1 cellular context compared by ENCODE assay signal in genomic region chr19:19191920-19192882, GRCh38.
TF ChIP-seq lines count a peak whose summit lies in the region.

TSS of gene BORCS8 (minus strand) at chr19:19192152. CDS start at chr19:19192117, 35 bp downstream.
TSS of gene RFXANK (plus strand) at chr19:19192258. CDS start at chr19:19193947, 1,689 bp downstream.

TF ChIP-seq in HepG2, 621 proteins besides CTCF, POLR2A, EP300 and RAD21 (continued from another document and continues in another):
- no peak for TF ChIP-seq SNRNP70 (IDR thresholded peaks at IDR 0.05; ENCODE audit: low read depth, low read length)
- no peak for TF ChIP-seq NCOA5 (CRISPR knock-in tag; IDR thresholded peaks at IDR 0.05)
- TF ChIP-seq ZNF235 (CRISPR knock-in tag; IDR thresholded peaks at IDR 0.05; ENCODE audit: borderline replicate concordance), result 0 out of 2 replicates have a peak, but pooled peaks have one; percentile 78
- peak; percentile 63; the same call in 1 of the 2 replicates for TF ChIP-seq ZNF569 (CRISPR knock-in tag; IDR thresholded peaks at IDR 0.05; ENCODE audit: borderline replicate concordance)
- TF ChIP-seq, protein P1, sequence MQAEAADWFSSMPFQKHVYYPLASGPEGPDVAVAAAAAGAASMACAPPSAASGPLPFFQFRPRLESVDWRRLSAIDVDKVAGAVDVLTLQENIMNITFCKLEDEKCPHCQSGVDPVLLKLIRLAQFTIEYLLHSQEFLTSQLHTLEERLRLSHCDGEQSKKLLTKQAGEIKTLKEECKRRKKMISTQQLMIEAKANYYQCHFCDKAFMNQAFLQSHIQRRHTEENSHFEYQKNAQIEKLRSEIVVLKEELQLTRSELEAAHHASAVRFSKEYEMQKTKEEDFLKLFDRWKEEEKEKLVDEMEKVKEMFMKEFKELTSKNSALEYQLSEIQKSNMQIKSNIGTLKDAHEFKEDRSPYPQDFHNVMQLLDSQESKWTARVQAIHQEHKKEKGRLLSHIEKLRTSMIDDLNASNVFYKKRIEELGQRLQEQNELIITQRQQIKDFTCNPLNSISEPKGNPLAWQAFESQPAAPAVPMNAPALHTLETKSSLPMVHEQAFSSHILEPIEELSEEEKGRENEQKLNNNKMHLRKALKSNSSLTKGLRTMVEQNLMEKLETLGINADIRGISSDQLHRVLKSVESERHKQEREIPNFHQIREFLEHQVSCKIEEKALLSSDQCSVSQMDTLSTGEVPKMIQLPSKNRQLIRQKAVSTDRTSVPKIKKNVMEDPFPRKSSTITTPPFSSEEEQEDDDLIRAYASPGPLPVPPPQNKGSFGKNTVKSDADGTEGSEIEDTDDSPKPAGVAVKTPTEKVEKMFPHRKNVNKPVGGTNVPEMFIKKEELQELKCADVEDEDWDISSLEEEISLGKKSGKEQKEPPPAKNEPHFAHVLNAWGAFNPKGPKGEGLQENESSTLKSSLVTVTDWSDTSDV (CRISPR knock-in tag; IDR thresholded peaks at IDR 0.05), result peak; percentile 74; the same call in 1 of the 2 replicates
- TF ChIP-seq ZNF768 (CRISPR knock-in tag; IDR thresholded peaks at IDR 0.05), result peak; percentile 78
- TF ChIP-seq ZSCAN21 (CRISPR knock-in tag; IDR thresholded peaks at IDR 0.05; ENCODE audit: borderline replicate concordance), result peak; percentile 81; the same call in 1 of the 2 replicates
- TF ChIP-seq, protein P2, sequence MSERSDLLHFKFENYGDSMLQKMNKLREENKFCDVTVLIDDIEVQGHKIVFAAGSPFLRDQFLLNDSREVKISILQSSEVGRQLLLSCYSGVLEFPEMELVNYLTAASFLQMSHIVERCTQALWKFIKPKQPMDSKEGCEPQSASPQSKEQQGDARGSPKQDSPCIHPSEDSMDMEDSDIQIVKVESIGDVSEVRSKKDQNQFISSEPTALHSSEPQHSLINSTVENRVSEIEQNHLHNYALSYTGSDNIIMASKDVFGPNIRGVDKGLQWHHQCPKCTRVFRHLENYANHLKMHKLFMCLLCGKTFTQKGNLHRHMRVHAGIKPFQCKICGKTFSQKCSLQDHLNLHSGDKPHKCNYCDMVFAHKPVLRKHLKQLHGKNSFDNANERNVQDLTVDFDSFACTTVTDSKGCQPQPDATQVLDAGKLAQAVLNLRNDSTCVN (CRISPR knock-in tag; IDR thresholded peaks at IDR 0.05; ENCODE audit: borderline replicate concordance), result no peak
- TF ChIP-seq ZFP91 (CRISPR knock-in tag; IDR thresholded peaks at IDR 0.05; ENCODE audit: borderline replicate concordance), result peak; percentile 100
- TF ChIP-seq ZNF205 (CRISPR knock-in tag; IDR thresholded peaks at IDR 0.05), result peak; percentile 82
- TF ChIP-seq SRSF1 (optimal IDR thresholded peaks at IDR 0.05; ENCODE audit: low read depth, low read length), result peak; percentile 88
- TF ChIP-seq ZNF275 (CRISPR knock-in tag; IDR thresholded peaks at IDR 0.05; ENCODE audit: borderline replicate concordance), result peak; percentile 52; the same call in 1 of the 2 replicates
- 0 out of 2 replicates have a peak, but pooled peaks have one; percentile 27 for TF ChIP-seq GFI1 (CRISPR knock-in tag; IDR thresholded peaks at IDR 0.05; ENCODE audit: borderline replicate concordance)
- 0 out of 2 replicates have a peak, but pooled peaks have one; percentile 67 for TF ChIP-seq RNF219 (CRISPR knock-in tag; IDR thresholded peaks at IDR 0.05)
- TF ChIP-seq, protein P3, sequence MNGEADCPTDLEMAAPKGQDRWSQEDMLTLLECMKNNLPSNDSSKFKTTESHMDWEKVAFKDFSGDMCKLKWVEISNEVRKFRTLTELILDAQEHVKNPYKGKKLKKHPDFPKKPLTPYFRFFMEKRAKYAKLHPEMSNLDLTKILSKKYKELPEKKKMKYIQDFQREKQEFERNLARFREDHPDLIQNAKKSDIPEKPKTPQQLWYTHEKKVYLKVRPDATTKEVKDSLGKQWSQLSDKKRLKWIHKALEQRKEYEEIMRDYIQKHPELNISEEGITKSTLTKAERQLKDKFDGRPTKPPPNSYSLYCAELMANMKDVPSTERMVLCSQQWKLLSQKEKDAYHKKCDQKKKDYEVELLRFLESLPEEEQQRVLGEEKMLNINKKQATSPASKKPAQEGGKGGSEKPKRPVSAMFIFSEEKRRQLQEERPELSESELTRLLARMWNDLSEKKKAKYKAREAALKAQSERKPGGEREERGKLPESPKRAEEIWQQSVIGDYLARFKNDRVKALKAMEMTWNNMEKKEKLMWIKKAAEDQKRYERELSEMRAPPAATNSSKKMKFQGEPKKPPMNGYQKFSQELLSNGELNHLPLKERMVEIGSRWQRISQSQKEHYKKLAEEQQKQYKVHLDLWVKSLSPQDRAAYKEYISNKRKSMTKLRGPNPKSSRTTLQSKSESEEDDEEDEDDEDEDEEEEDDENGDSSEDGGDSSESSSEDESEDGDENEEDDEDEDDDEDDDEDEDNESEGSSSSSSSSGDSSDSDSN (CRISPR knock-in tag; IDR thresholded peaks at IDR 0.05), result peak; percentile 79
- peak; percentile 69 for TF ChIP-seq SP2 (CRISPR knock-in tag; IDR thresholded peaks at IDR 0.05)
- TF ChIP-seq RXRB (CRISPR knock-in tag; IDR thresholded peaks at IDR 0.05; ENCODE audit: borderline replicate concordance), result peak; percentile 34; the same call in 1 of the 2 replicates
- peak; percentile 82; the same call in 1 of the 2 replicates for TF ChIP-seq ARHGAP35 (CRISPR knock-in tag; IDR thresholded peaks at IDR 0.05; ENCODE audit: borderline replicate concordance)
- no peak for TF ChIP-seq ZNF282 (IDR thresholded peaks at IDR 0.05; ENCODE audit: partially characterized antibody)
- peak; percentile 63; the same call in 1 of the 2 replicates for TF ChIP-seq AKAP8 (CRISPR knock-in tag; IDR thresholded peaks at IDR 0.05)
- 0 out of 2 replicates have a peak, but pooled peaks have one; percentile 26 for TF ChIP-seq SMYD3 (CRISPR knock-in tag; IDR thresholded peaks at IDR 0.05)
- peak; percentile 89; the same call in 1 of the 2 replicates for TF ChIP-seq ZNF468 (CRISPR knock-in tag; IDR thresholded peaks at IDR 0.05)
- TF ChIP-seq ZMYM2 (CRISPR knock-in tag; IDR thresholded peaks at IDR 0.05), result 0 out of 2 replicates have a peak, but pooled peaks have one; percentile 56
- TF ChIP-seq, protein P4, sequence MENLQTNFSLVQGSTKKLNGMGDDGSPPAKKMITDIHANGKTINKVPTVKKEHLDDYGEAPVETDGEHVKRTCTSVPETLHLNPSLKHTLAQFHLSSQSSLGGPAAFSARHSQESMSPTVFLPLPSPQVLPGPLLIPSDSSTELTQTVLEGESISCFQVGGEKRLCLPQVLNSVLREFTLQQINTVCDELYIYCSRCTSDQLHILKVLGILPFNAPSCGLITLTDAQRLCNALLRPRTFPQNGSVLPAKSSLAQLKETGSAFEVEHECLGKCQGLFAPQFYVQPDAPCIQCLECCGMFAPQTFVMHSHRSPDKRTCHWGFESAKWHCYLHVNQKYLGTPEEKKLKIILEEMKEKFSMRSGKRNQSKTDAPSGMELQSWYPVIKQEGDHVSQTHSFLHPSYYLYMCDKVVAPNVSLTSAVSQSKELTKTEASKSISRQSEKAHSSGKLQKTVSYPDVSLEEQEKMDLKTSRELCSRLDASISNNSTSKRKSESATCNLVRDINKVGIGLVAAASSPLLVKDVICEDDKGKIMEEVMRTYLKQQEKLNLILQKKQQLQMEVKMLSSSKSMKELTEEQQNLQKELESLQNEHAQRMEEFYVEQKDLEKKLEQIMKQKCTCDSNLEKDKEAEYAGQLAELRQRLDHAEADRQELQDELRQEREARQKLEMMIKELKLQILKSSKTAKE (CRISPR knock-in tag; IDR thresholded peaks at IDR 0.05; ENCODE audit: borderline replicate concordance), result no peak
- peak; percentile 92 for TF ChIP-seq SIN3A (IDR thresholded peaks at IDR 0.05; ENCODE audit: borderline replicate concordance, low read depth, low read length)
- TF ChIP-seq GATAD1 (CRISPR knock-in tag; IDR thresholded peaks at IDR 0.05), result peak; percentile 99
- TF ChIP-seq ZNF563 (CRISPR knock-in tag; IDR thresholded peaks at IDR 0.05), result peak; percentile 74; the same call in 1 of the 2 replicates
- TF ChIP-seq PHF8 (CRISPR knock-in tag; IDR thresholded peaks at IDR 0.05), result peak; percentile 93
- TF ChIP-seq ZEB1 (IDR thresholded peaks at IDR 0.05; ENCODE audit: insufficient replicate concordance, low read depth), result peak; percentile 58
- TF ChIP-seq ZNF30 (CRISPR knock-in tag; IDR thresholded peaks at IDR 0.05), result no peak
- TF ChIP-seq TOE1 (CRISPR knock-in tag; IDR thresholded peaks at IDR 0.05), result peak; percentile 45; the same call in 1 of the 2 replicates
- peak; percentile 79 for TF ChIP-seq AGO2 (optimal IDR thresholded peaks at IDR 0.05; ENCODE audit: low read depth, low read length)
- TF ChIP-seq NAIF1 (CRISPR knock-in tag; IDR thresholded peaks at IDR 0.05; ENCODE audit: borderline replicate concordance), result peak; percentile 71
- TF ChIP-seq MED8 (CRISPR knock-in tag; IDR thresholded peaks at IDR 0.05; ENCODE audit: insufficient replicate concordance), result peak; percentile 41
- TF ChIP-seq ZKSCAN1 (IDR thresholded peaks at IDR 0.05; ENCODE audit: low read length), result 0 out of 2 replicates have a peak, but pooled peaks have one; percentile 13
- peak; percentile 61 for TF ChIP-seq ZNF883 (CRISPR knock-in tag; IDR thresholded peaks at IDR 0.05; ENCODE audit: not compliant biosample characterization)
- peak; percentile 54 for TF ChIP-seq RXRA (CRISPR knock-in tag; IDR thresholded peaks at IDR 0.05)
- TF ChIP-seq ZNF660 (CRISPR knock-in tag; IDR thresholded peaks at IDR 0.05; ENCODE audit: borderline replicate concordance, low read depth), result 0 out of 2 replicates have a peak, but pooled peaks have one; percentile 42
- no peak for TF ChIP-seq ZSCAN12 (CRISPR knock-in tag; IDR thresholded peaks at IDR 0.05)
- TF ChIP-seq ZNF790 (CRISPR knock-in tag; IDR thresholded peaks at IDR 0.05; ENCODE audit: borderline replicate concordance), result no peak
- no peak for TF ChIP-seq DDIT3 (CRISPR knock-in tag; IDR thresholded peaks at IDR 0.05)
- TF ChIP-seq ELF3 (CRISPR knock-in tag; IDR thresholded peaks at IDR 0.05), result peak; percentile 64; the same call in 1 of the 2 replicates
- TF ChIP-seq ZNF770 (CRISPR knock-in tag; IDR thresholded peaks at IDR 0.05), result peak; percentile 51; the same call in 1 of the 2 replicates
- peak; percentile 97 for TF ChIP-seq PCBP1 (IDR thresholded peaks at IDR 0.05; ENCODE audit: borderline replicate concordance, low read depth, low read length)
- peak; percentile 73 for TF ChIP-seq ZNF605 (CRISPR knock-in tag; IDR thresholded peaks at IDR 0.05)
- peak; percentile 78; the same call in 1 of the 2 replicates for TF ChIP-seq ZNF670 (CRISPR knock-in tag; IDR thresholded peaks at IDR 0.05; ENCODE audit: borderline replicate concordance)
- no peak for TF ChIP-seq CREBL2 (CRISPR knock-in tag; IDR thresholded peaks at IDR 0.05; ENCODE audit: borderline replicate concordance)
- peak; percentile 79 for TF ChIP-seq IRF2 (CRISPR knock-in tag; IDR thresholded peaks at IDR 0.05)
- TF ChIP-seq SNAI1 (CRISPR knock-in tag; IDR thresholded peaks at IDR 0.05; ENCODE audit: borderline replicate concordance), result no peak
